Comparison of ENCODE assay signal across 18 cellular contexts in the genomic region with DNA sequence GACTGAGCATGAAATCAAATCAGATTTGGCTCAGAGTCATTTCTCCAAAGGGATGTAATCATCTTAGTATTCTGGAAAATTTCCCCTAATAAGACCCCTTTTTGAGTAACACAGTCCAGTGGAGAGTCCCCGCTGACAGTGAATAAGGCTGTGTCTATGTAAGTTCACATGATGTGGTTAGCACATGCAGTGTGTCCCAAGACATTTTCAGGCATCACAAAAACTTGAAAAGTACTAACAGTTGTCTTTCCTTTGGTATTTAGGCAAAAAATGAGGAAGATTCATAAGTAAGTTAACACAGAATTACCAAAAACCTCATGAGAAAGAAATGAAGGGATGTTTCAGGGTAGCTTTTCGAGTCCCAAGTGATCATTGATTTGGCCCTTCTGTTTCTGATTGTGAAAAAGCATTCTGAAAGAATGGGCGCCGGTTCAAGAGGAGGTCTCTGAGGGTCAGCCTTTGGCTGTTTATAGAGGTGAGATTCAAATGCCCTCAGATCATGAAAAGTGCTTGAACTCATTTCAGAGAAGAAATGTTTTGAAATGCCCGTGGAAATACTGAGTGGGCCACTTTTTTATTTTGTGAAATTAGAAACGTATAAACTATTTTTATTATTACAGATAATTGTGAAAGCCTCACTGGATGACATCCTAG. TPM values are rescaled to one million over a fixed set of nuclear protein-coding genes. Genes with fewer than 3 reads are reported as not detected.
DNase-seq lines count a peak whose midpoint lies in the region; ATAC-seq and TF ChIP-seq lines count a peak whose summit lies in the region.
"Had no signal": no experiment of that assay in that cellular context is flagged by ENCODE, and none has a peak within 500 bp of the region (broad histone marks: within the 10 kb centered on the region; RNA-seq: fewer than 3 reads in every experiment).

No MANE protein-coding gene starts in this region.

- H3K27me3 ChIP-seq in muscle layer of duodenum (ENCODE audit: low read depth, low read length): no peaks in the 10 kb centered on the region
- H3K27me3 ChIP-seq in suprapubic skin: no peaks in the 10 kb centered on the region
- H3K27me3 ChIP-seq: MG63, neural progenitor cell, SJCRH30 had no signal

- no peaks in the 10 kb centered on the region for H3K36me3 ChIP-seq in muscle layer of duodenum (ENCODE audit: control insufficient read depth in 1 of 2, insufficient read depth in 2 of 2, low read length in 2 of 2)
- no peaks in the 10 kb centered on the region for H3K36me3 ChIP-seq in suprapubic skin
- H3K36me3 ChIP-seq: MG63, neural progenitor cell, SJCRH30 had no signal

- 49% methylated on average over 6 of the region's 6 CpGs for WGBS in suprapubic skin

- H3K4me1 ChIP-seq in muscle layer of duodenum (ENCODE audit: control insufficient read depth in 1 of 2, insufficient read depth in 2 of 2, low read length in 2 of 2) (peaks cover 5 to 13% of the 10 kb centered on the region in 2 donors), suprapubic skin (peaks cover 15% of the 10 kb centered on the region)
- H3K4me1 ChIP-seq: neural progenitor cell, SJCRH30 had no signal

- H3K9me3 ChIP-seq in muscle layer of duodenum (ENCODE audit: control insufficient read depth in 1 of 2, low read length in 2 of 2): no peaks in the 10 kb centered on the region
- no peaks in the 10 kb centered on the region for H3K9me3 ChIP-seq in suprapubic skin
- H3K9me3 ChIP-seq: MG63, SJCRH30 had no signal

- TF ChIP-seq POLR2A in suprapubic skin (IDR thresholded peaks at IDR 0.05): no peak

- no peak for TF ChIP-seq EP300 in suprapubic skin (IDR thresholded peaks at IDR 0.05)

- no peak for TF ChIP-seq CTCF in VCaP (conservative IDR thresholded peaks at IDR 0.05)
- no peak for TF ChIP-seq CTCF in fibroblast of villous mesenchyme (IDR thresholded peaks at IDR 0.05; ENCODE audit: insufficient read depth, low read depth, low read length)
- TF ChIP-seq CTCF in suprapubic skin (IDR thresholded peaks at IDR 0.05): no peak

- peak overlapping the region; percentile 56 for H3K27ac ChIP-seq in VCaP
- peak overlapping the region; percentile 68 for H3K27ac ChIP-seq in muscle layer of duodenum (ENCODE audit: low read length)
- peak overlapping the region; percentile 71 for H3K27ac ChIP-seq in suprapubic skin
- H3K27ac ChIP-seq: neural progenitor cell, SJCRH30 had no signal

- H3K4me3 ChIP-seq in fibroblast of villous mesenchyme (ENCODE audit: low read depth, low read length) (peak overlapping the region; percentile 60), muscle layer of duodenum (ENCODE audit: low read depth in 1 of 2, low read length in 2 of 2) (peak overlapping the region in 1 of 2 donors; percentile 58), suprapubic skin (peak overlapping the region; percentile 42)
- H3K4me3 ChIP-seq: neural progenitor cell, SJCRH30 had no signal

- ATAC-seq in HG02970 (IDR thresholded peaks at IDR 0.05; ENCODE audit: low FRiP score, unreplicated experiment): no peak
- ATAC-seq: effector memory CD8-positive, alpha-beta T cell had no signal

- no peak for DNase-seq in fibroblast of villous mesenchyme (ENCODE audit: low read depth)
- DNase-seq in suprapubic skin (ENCODE audit: low spot score in 2 of 2): no peak
- no peak for DNase-seq in effector CD4-positive, alpha-beta T cell
- no peak for DNase-seq in HUDEP-2 (lab: John Stamatoyannopoulos, UW; ENCODE audit: unreplicated experiment in 76 of 76)
- DNase-seq in activated CD4-positive, alpha-beta T cell treated with anti-CD3 and anti-CD28 coated beads, Interleukin-2, amount 50 U/mL, for 48 hours: no peak
- DNase-seq: activated CD4-positive, alpha-beta memory T cell treated with anti-CD3 and anti-CD28 coated beads for 36 hours; aorta; effector memory CD8-positive, alpha-beta T cell; kidney glomerular epithelial cell; MG63; NCI-H2107; stimulated activated CD4-positive, alpha-beta T cell treated with anti-CD3 and anti-CD28 coated beads, Interleukin-12 subunit alpha, Interleukin-12 subunit beta, amount 100 ng/mL, for 4 hours had no signal

RNA-seq across cellular contexts. Expression of a gene that starts 0.5 kb away (rescaled TPM):
- total RNA-seq in fibroblast of villous mesenchyme: under 0.01 TPM in 2 replicates
- total RNA-seq in suprapubic skin: 1 to 10 TPM in 3 of 4 donors, under 1 TPM in 1; 0.98 to 5.4 (median 1.8) TPM
- total RNA-seq: activated CD4-positive, alpha-beta memory T cell treated with anti-CD3 and anti-CD28 coated beads for 36 hours; glomerular endothelial cell had no signal

RNA-seq across cellular contexts. Expression of a gene that starts 3.7 kb away (rescaled TPM):
- total RNA-seq in fibroblast of villous mesenchyme (1.3 and 3.5 TPM in 2 replicates), suprapubic skin (not detected)
- total RNA-seq: activated CD4-positive, alpha-beta memory T cell treated with anti-CD3 and anti-CD28 coated beads for 36 hours; glomerular endothelial cell had no signal

RNA-seq across cellular contexts. Expression of a gene that starts 41.6 kb away (rescaled TPM):
- total RNA-seq in fibroblast of villous mesenchyme (not detected in 2 replicates), suprapubic skin (1 to 10 TPM in 1 of 4 donors, not detected in 3; 2.1 TPM)
- total RNA-seq: activated CD4-positive, alpha-beta memory T cell treated with anti-CD3 and anti-CD28 coated beads for 36 hours; aorta; glomerular endothelial cell had no signal
